In genomic region chr2:1051075-1051474, GRCh38 we compare ENCODE assay signal across 10 cellular contexts.
A peak's percentile ranks its signal among the peaks of the same experiment; 100 is the strongest.
DNase-seq lines count a peak whose midpoint lies in the region; ATAC-seq and TF ChIP-seq lines count a peak whose summit lies in the region.
"Had no signal": no experiment of that assay in that cellular context is flagged by ENCODE, and none has a peak within 500 bp of the region (broad histone marks: within the 10 kb centered on the region; RNA-seq: fewer than 3 reads in every experiment).

No MANE protein-coding gene starts in this region.

- H3K27ac Mint-ChIP-seq in activated naive CD4-positive, alpha-beta T cell treated with anti-CD3 and anti-CD28 coated beads, Interleukin-2, amount 10 ng/mL, durations not matched to agents 7 days and 5 days, result no peak overlapping the region

- TF ChIP-seq CTCF in HFF-Myc (IDR thresholded peaks at IDR 0.05; ENCODE audit: low read depth, low read length, missing control alignments) (peak; percentile 19), GM13976 (IDR thresholded peaks at IDR 0.05; ENCODE audit: borderline replicate concordance, control extremely low read depth, extremely low read depth, insufficient read depth, missing control alignments) (no peak)

- DNase-seq in AG08395 (ENCODE audit: low spot score) (peak; percentile 18), HFF-Myc (ENCODE audit: extremely low read depth, low read depth) (no peak), amniotic epithelial cell (ENCODE audit: low read depth) (peak; percentile 58), kidney glomerular epithelial cell (lab: John Stamatoyannopoulos, UW) (peak; percentile 38), GM13976 (ENCODE audit: low spot score) (no peak)
- no peak for DNase-seq in activated naive CD4-positive, alpha-beta T cell treated with anti-CD3 and anti-CD28 coated beads, Interleukin-2, amount 10 ng/mL, durations not matched to agents 7 days and 5 days
- DNase-seq: COR-L47, PC-9 had no signal

- H3K4me1 Mint-ChIP-seq in activated naive CD4-positive, alpha-beta T cell treated with anti-CD3 and anti-CD28 coated beads, Interleukin-2, amount 10 ng/mL, durations not matched to agents 7 days and 5 days, result peaks cover 2% of the 10 kb centered on the region

- no peaks in the 10 kb centered on the region for H3K36me3 Mint-ChIP-seq in activated naive CD4-positive, alpha-beta T cell treated with anti-CD3 and anti-CD28 coated beads, Interleukin-2, amount 10 ng/mL, durations not matched to agents 7 days and 5 days

- no peak overlapping the region for H3K4me3 ChIP-seq in HFF-Myc (replicated peaks; ENCODE audit: low read depth, low read length)
- H3K4me3 ChIP-seq: PC-9 had no signal

- CTCF ChIA-PET in activated naive CD4-positive, alpha-beta T cell treated with anti-CD3 and anti-CD28 coated beads, Interleukin-2, amount 10 ng/mL, durations not matched to agents 7 days and 5 days (lab: Charles Lee), result no interaction called here

- H3K27me3 Mint-ChIP-seq in activated naive CD4-positive, alpha-beta T cell treated with anti-CD3 and anti-CD28 coated beads, Interleukin-2, amount 10 ng/mL, durations not matched to agents 7 days and 5 days, result no peaks in the 10 kb centered on the region

- in situ Hi-C loops in GM13976 (cut with MboI; ENCODE audit: low sequenced_read_pairs, unreplicated experiment), result no loop called here

- H3K4me3 Mint-ChIP-seq in activated naive CD4-positive, alpha-beta T cell treated with anti-CD3 and anti-CD28 coated beads, Interleukin-2, amount 10 ng/mL, durations not matched to agents 7 days and 5 days, result no peak overlapping the region

- no peaks in the 10 kb centered on the region for H3K9me3 Mint-ChIP-seq in activated naive CD4-positive, alpha-beta T cell treated with anti-CD3 and anti-CD28 coated beads, Interleukin-2, amount 10 ng/mL, durations not matched to agents 7 days and 5 days

- ATAC-seq in GM19395 (IDR thresholded peaks at IDR 0.05; ENCODE audit: unreplicated experiment) (no peak), GM21737 (IDR thresholded peaks at IDR 0.05; ENCODE audit: unreplicated experiment) (no peak)

Comparison
In these comparisons a context has a peak if more than half of its experiments do, and no peak if none do; other contexts are left out.
1. DNase-seq: peak in AG08395 (single experiment), amniotic epithelial cell (single experiment) and kidney glomerular epithelial cell (single experiment); none in HFF-Myc (single experiment), activated naive CD4-positive, alpha-beta T cell treated with anti-CD3 and anti-CD28 coated beads, Interleukin-2, amount 10 ng/mL, durations not matched to agents 7 days and 5 days (single experiment) and GM13976 (single experiment).